Comparison of ENCODE assay signal across 6 cellular contexts in genomic region chr19:1237027-1237659, GRCh38. TPM values are rescaled to one million over a fixed set of nuclear protein-coding genes. Genes with fewer than 3 reads are reported as not detected.
DNase-seq lines count a peak whose midpoint lies in the region; ATAC-seq and TF ChIP-seq lines count a peak whose summit lies in the region.

No MANE protein-coding gene starts in this region.

- peaks cover 3 to 11% of the 10 kb centered on the region in 2 donors for H3K36me3 Mint-ChIP-seq in CD14-positive monocyte

- no peak for TF ChIP-seq CTCF in CD14-positive monocyte (IDR thresholded peaks at IDR 0.05)
- no peak for TF ChIP-seq CTCF in WI38 (IDR thresholded peaks at IDR 0.05; ENCODE audit: low read depth, low read length)
- TF ChIP-seq CTCF in foreskin keratinocyte (conservative IDR thresholded peaks at IDR 0.05): no peak

- peak overlapping the region; percentile 76 for H3K4me3 ChIP-seq in WI38 (ENCODE audit: low read depth, low read length)

- DNase-seq in CD14-positive monocyte (ENCODE audit: low spot score) (no peak), lung microvascular endothelial cell (ENCODE audit: low read depth in 2 of 2) (peak; percentile 35 to 64), foreskin keratinocyte (no peak), CD1c-positive myeloid dendritic cell (ENCODE audit: extremely low spot score) (no peak), posterior vena cava (ENCODE audit: low spot score) (no peak)

- no peaks in the 10 kb centered on the region for H3K27me3 ChIP-seq in foreskin keratinocyte

- peaks cover 0 to 12% (median 2%) of the 10 kb centered on the region in 7 donors for H3K9me3 Mint-ChIP-seq in CD14-positive monocyte

- H3K27ac Mint-ChIP-seq in CD14-positive monocyte: no peak overlapping the region

- intact Hi-C loops in CD14-positive monocyte (cut with micrococcal nuclease): loop anchor here in 1 of 2 donors (5.0 kb wide), 1 partner anchor 35 kb away; no protein-coding TSS in a partner anchor
- intact Hi-C loops in posterior vena cava (cut with DNase I): no loop called here

- H3K4me3 Mint-ChIP-seq in CD14-positive monocyte: peak overlapping the region; percentile 31 to 63

- H3K4me1 Mint-ChIP-seq in CD14-positive monocyte: peaks cover 31% of the 10 kb centered on the region

- H3K27ac ChIP-seq in foreskin keratinocyte: no peak overlapping the region

- no peak for ATAC-seq in foreskin keratinocyte

- H3K4me1 ChIP-seq in foreskin keratinocyte: peaks cover 3% of the 10 kb centered on the region

- peaks cover 33 to 56% (median 38%) of the 10 kb centered on the region in 3 donors for H3K27me3 Mint-ChIP-seq in CD14-positive monocyte (ENCODE audit: low read depth in 3 of 3)

RNA-seq across cellular contexts. Expression of gene CBARP, which starts 0.7 kb away (rescaled TPM):
- polyA plus RNA-seq in CD14-positive monocyte: not detected
- 0.65 and 1.2 TPM in 2 replicates for total RNA-seq in lung microvascular endothelial cell
- 3.0 and 3.1 TPM in 2 replicates for total RNA-seq in foreskin keratinocyte
- 2.4 TPM in 2 replicates for polyA plus RNA-seq in foreskin keratinocyte
- total RNA-seq in posterior vena cava: 1 to 10 TPM; 1.5 to 2.7 TPM

RNA-seq across cellular contexts. Expression of gene ATP5F1D, which starts 4.4 kb away (rescaled TPM):
- polyA plus RNA-seq in CD14-positive monocyte (100 to 1,000 TPM; 143 to 160 TPM), foreskin keratinocyte (244 and 259 TPM in 2 replicates)
- total RNA-seq in lung microvascular endothelial cell (15.7 and 16.3 TPM in 2 replicates), foreskin keratinocyte (133 and 135 TPM in 2 replicates), posterior vena cava (100 to 1,000 TPM; 125 to 137 TPM)

RNA-seq across cellular contexts. Expression of gene MIDN, which starts 11.2 kb away (rescaled TPM):
- polyA plus RNA-seq in CD14-positive monocyte: 10 to 100 TPM in 1 of 2 donors, 1 to 10 TPM in 1; 5.6 to 11.0 TPM
- 3.2 and 5.4 TPM in 2 replicates for total RNA-seq in lung microvascular endothelial cell
- total RNA-seq in foreskin keratinocyte: 21.3 and 24.4 TPM in 2 replicates
- 16.6 and 17.7 TPM in 2 replicates for polyA plus RNA-seq in foreskin keratinocyte
- total RNA-seq in posterior vena cava: 10 to 100 TPM; 76.5 to 86.3 TPM

RNA-seq across cellular contexts. Expression of gene STK11, which starts 31.6 kb away (rescaled TPM):
- 10 to 100 TPM in 1 of 2 donors, 1 to 10 TPM in 1; 6.2 to 15.4 TPM for polyA plus RNA-seq in CD14-positive monocyte
- total RNA-seq in lung microvascular endothelial cell: 46.6 and 70.4 TPM in 2 replicates
- total RNA-seq in foreskin keratinocyte: 64.9 and 66.1 TPM in 2 replicates
- 46.9 and 47.1 TPM in 2 replicates for polyA plus RNA-seq in foreskin keratinocyte
- 10 to 100 TPM; 32.5 to 35.9 TPM for total RNA-seq in posterior vena cava

RNA-seq across cellular contexts. Expression of gene CIRBP, which starts 32.0 kb away (rescaled TPM):
- 10 to 100 TPM; 39.6 to 51.1 TPM for polyA plus RNA-seq in CD14-positive monocyte
- 95.4 and 115 TPM in 2 replicates for total RNA-seq in lung microvascular endothelial cell
- 95.4 and 99.9 TPM in 2 replicates for total RNA-seq in foreskin keratinocyte
- polyA plus RNA-seq in foreskin keratinocyte: 128 and 129 TPM in 2 replicates
- total RNA-seq in posterior vena cava: 100 to 1,000 TPM; 447 to 636 TPM

Comparison
In these comparisons a context has a peak if more than half of its experiments do, and no peak if none do; other contexts are left out.
1. DNase-seq: peak in lung microvascular endothelial cell (2 of 2); none in CD14-positive monocyte (single experiment), foreskin keratinocyte (0 of 2), CD1c-positive myeloid dendritic cell (single experiment) and posterior vena cava (single experiment).